ENCODE assay signal across 16 cellular contexts in the genomic region with DNA sequence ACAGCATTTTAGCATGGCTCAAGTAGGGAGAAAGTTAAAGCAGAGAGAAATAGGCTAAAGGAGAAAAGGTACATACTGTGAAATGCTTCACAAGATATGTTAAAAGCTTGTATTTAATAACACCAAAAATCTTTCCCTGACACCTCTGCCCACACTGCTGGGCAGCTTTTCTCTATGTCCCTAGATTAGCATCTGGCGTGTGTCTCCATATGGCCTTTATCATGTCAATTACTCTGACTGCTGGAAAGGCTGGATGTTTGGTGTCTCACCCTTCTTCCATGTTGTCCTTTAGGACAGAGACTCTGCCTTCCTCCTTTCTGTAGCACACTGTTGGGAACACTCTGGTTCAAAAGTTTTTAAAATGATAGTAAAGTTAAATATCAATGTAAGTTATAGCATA.
DNase-seq lines count a peak whose midpoint lies in the region; FAIRE-seq and TF ChIP-seq lines count a peak whose summit lies in the region.
"Had no signal": no experiment of that assay in that cellular context is flagged by ENCODE, and none has a peak within 500 bp of the region (broad histone marks: within the 10 kb centered on the region; RNA-seq: fewer than 3 reads in every experiment).

No MANE protein-coding gene starts in this region.

- peaks cover 2% of the 10 kb centered on the region; the same call in 1 of the 2 replicates for H3K36me3 ChIP-seq in BE2C
- peaks cover 6% of the 10 kb centered on the region for H3K36me3 ChIP-seq in astrocyte (ENCODE audit: insufficient read depth, low read length)
- H3K36me3 ChIP-seq in trophoblast cell (ENCODE audit: control insufficient read depth in 1 of 2, insufficient read depth in 2 of 2, low read length in 2 of 2), result no peaks in the 10 kb centered on the region
- H3K36me3 ChIP-seq in hepatocyte (replicated peaks; ENCODE audit: insufficient read depth, low read depth), result no peaks in the 10 kb centered on the region

- H2AFZ ChIP-seq in astrocyte (ENCODE audit: low read depth, low read length) (no peak overlapping the region), trophoblast cell (ENCODE audit: insufficient read depth, low read length, poor library complexity) (no peak overlapping the region), hepatocyte (no peak overlapping the region)
- H2AFZ ChIP-seq: GM23338 had no signal

- no peak overlapping the region for H3K14ac ChIP-seq in trophoblast cell (ENCODE audit: low read length)

- H3K4me2 ChIP-seq in astrocyte (ENCODE audit: low read length), result peak overlapping the region; percentile 9
- no peak overlapping the region for H3K4me2 ChIP-seq in trophoblast cell (ENCODE audit: low read length)
- H3K4me2 ChIP-seq in hepatocyte, result no peak overlapping the region
- H3K4me2 ChIP-seq: BLaER1 treated with 17β-estradiol and CSF1 and Interleukin-3, amounts not matched to agents 10 nM and 100 nM; GM23338 had no signal

- H3K9me3 ChIP-seq in BE2C, result no peaks in the 10 kb centered on the region
- no peaks in the 10 kb centered on the region for H3K9me3 ChIP-seq in astrocyte (ENCODE audit: insufficient read depth, low read depth, low read length)
- no peaks in the 10 kb centered on the region for H3K9me3 ChIP-seq in trophoblast cell (ENCODE audit: insufficient read depth, low read depth, low read length)
- H3K9me3 ChIP-seq in hepatocyte (ENCODE audit: low read depth), result no peaks in the 10 kb centered on the region

- TF ChIP-seq CTCF in BE2C (IDR thresholded peaks at IDR 0.05; ENCODE audit: low read depth, low read length) (no peak), astrocyte (IDR thresholded peaks at IDR 0.05; ENCODE audit: insufficient read depth, low read depth, low read length) (no peak), hepatocyte (IDR thresholded peaks at IDR 0.05; ENCODE audit: poor library complexity) (no peak)

- H4K91ac ChIP-seq in trophoblast cell (ENCODE audit: low read depth, low read length), result no peak overlapping the region

- H2BK12ac ChIP-seq in trophoblast cell (ENCODE audit: low read length), result no peak overlapping the region

- FAIRE-seq in astrocyte (lab: Jason Lieb, UNC), result no peak
- FAIRE-seq: G401.6, GM12891 had no signal

- no peak overlapping the region for H2BK120ac ChIP-seq in trophoblast cell (ENCODE audit: insufficient read depth, low read length, poor library complexity)

- H3K79me2 ChIP-seq in astrocyte (ENCODE audit: insufficient read depth, low read length), result no peaks in the 10 kb centered on the region
- H3K79me2 ChIP-seq in trophoblast cell (ENCODE audit: control insufficient read depth, insufficient read depth, low read length, poor library complexity), result no peaks in the 10 kb centered on the region
- H3K79me2 ChIP-seq in hepatocyte, result no peaks in the 10 kb centered on the region

- no peak overlapping the region for H3K4me3 Mint-ChIP-seq in astrocyte (ENCODE audit: unreplicated experiment)
- H3K4me3 Mint-ChIP-seq: CD4-positive, CD25-positive, alpha-beta regulatory T cell; GM23338; H9 had no signal

- WGBS in trophoblast cell (ENCODE audit: extremely low coverage, insufficient coverage, insufficient read length), result no CpG with 5 or more reads among the region's 1 CpG
- WGBS in hepatocyte (ENCODE audit: low lambda C conversion rate, missing lambda C conversion rate), result 67% methylated on average over 1 of the region's 1 CpG

- H3K4me3 ChIP-seq in BE2C (ENCODE audit: low read depth, low read length) (no peak overlapping the region), astrocyte (ENCODE audit: insufficient read depth, low read depth, low read length) (no peak overlapping the region), trophoblast cell (ENCODE audit: low read depth, low read length) (no peak overlapping the region), hepatocyte (no peak overlapping the region)
- H3K4me3 ChIP-seq: BLaER1 treated with 17β-estradiol and CSF1 and Interleukin-3, amounts not matched to agents 10 nM and 100 nM; GM23338 had no signal

- H3K4ac ChIP-seq in trophoblast cell (ENCODE audit: low read depth, low read length), result no peak overlapping the region

- no peaks in the 10 kb centered on the region for H3K9me2 ChIP-seq in hepatocyte (replicated peaks; ENCODE audit: insufficient read depth)

- H3K36me3 Mint-ChIP-seq in astrocyte (ENCODE audit: low read depth, unreplicated experiment), result peaks cover 6% of the 10 kb centered on the region

- H4K12ac ChIP-seq in trophoblast cell (ENCODE audit: low read depth, low read length), result no peak overlapping the region

- no peak overlapping the region for H2BK5ac ChIP-seq in trophoblast cell (ENCODE audit: low read depth, low read length, poor library complexity)

- no peak overlapping the region for H4K8ac ChIP-seq in trophoblast cell (ENCODE audit: low read depth, low read length)

- H3K9me3 Mint-ChIP-seq in astrocyte (ENCODE audit: unreplicated experiment), result no peaks in the 10 kb centered on the region
- H3K9me3 Mint-ChIP-seq: GM23338, H9 had no signal

- peaks cover 27% of the 10 kb centered on the region for H3K4me1 Mint-ChIP-seq in astrocyte (ENCODE audit: low read depth, unreplicated experiment)

- H3K18ac ChIP-seq in trophoblast cell (ENCODE audit: low read length), result no peak overlapping the region

- H3K27me3 ChIP-seq in BE2C (no peaks in the 10 kb centered on the region), astrocyte (ENCODE audit: insufficient read depth, low read length) (no peaks in the 10 kb centered on the region), trophoblast cell (ENCODE audit: insufficient read depth, low read length) (no peaks in the 10 kb centered on the region), hepatocyte (no peaks in the 10 kb centered on the region)
- H3K27me3 ChIP-seq: BLaER1 treated with 17β-estradiol and CSF1 and Interleukin-3, amounts not matched to agents 10 nM and 100 nM had no signal

- no peak overlapping the region for H3K27ac Mint-ChIP-seq in astrocyte (ENCODE audit: unreplicated experiment)
- H3K27ac Mint-ChIP-seq: CD4-positive, CD25-positive, alpha-beta regulatory T cell; GM23338; H9 had no signal

- H3K9ac ChIP-seq in astrocyte (ENCODE audit: low read length) (no peak overlapping the region), trophoblast cell (ENCODE audit: low read length) (no peak overlapping the region)
- H3K9ac ChIP-seq: BLaER1 treated with 17β-estradiol and CSF1 and Interleukin-3, amounts not matched to agents 10 nM and 100 nM had no signal

- no peaks in the 10 kb centered on the region for H3K27me3 Mint-ChIP-seq in astrocyte (ENCODE audit: low read depth, unreplicated experiment)
- H3K27me3 Mint-ChIP-seq: CD4-positive, CD25-positive, alpha-beta regulatory T cell had no signal

- no peak overlapping the region for H2AK5ac ChIP-seq in trophoblast cell (ENCODE audit: low read length)

- H3K23ac ChIP-seq in trophoblast cell (ENCODE audit: low read length), result no peak overlapping the region

- H3K4me1 ChIP-seq in BE2C (peaks cover 27% of the 10 kb centered on the region), astrocyte (ENCODE audit: insufficient read depth, low read length) (no peaks in the 10 kb centered on the region), trophoblast cell (ENCODE audit: control insufficient read depth in 1 of 2, insufficient read depth in 2 of 2, low read length in 2 of 2) (no peaks in the 10 kb centered on the region), hepatocyte (ENCODE audit: insufficient read depth) (no peaks in the 10 kb centered on the region)
- H3K4me1 ChIP-seq: BLaER1 treated with 17β-estradiol and CSF1 and Interleukin-3, amounts not matched to agents 10 nM and 100 nM had no signal

- H4K20me1 ChIP-seq in astrocyte (ENCODE audit: insufficient read depth, low read length) (no peaks in the 10 kb centered on the region), hepatocyte (ENCODE audit: insufficient read depth, poor library complexity, severe bottlenecking) (no peaks in the 10 kb centered on the region)
- H4K20me1 ChIP-seq: BLaER1 treated with 17β-estradiol and CSF1 and Interleukin-3, amounts not matched to agents 10 nM and 100 nM had no signal

- H3K27ac ChIP-seq in astrocyte (ENCODE audit: low read depth, low read length) (no peak overlapping the region), trophoblast cell (ENCODE audit: low read depth, low read length) (no peak overlapping the region), hepatocyte (no peak overlapping the region)
- H3K27ac ChIP-seq: BLaER1 treated with 17β-estradiol and CSF1 and Interleukin-3, amounts not matched to agents 10 nM and 100 nM had no signal

- no peaks in the 10 kb centered on the region for H3K79me1 ChIP-seq in trophoblast cell (ENCODE audit: low read length)

- peak; percentile 50 for DNase-seq in BE2C
- DNase-seq in NCI-H82 treated with DMSO at 0.1 percent for 48 hours (lab: John Stamatoyannopoulos, UW; ENCODE audit: unreplicated experiment), result peak; percentile 34
- no peak for DNase-seq in astrocyte (ENCODE audit: low read depth)
- peak; percentile 56 for DNase-seq in superior temporal gyrus (ENCODE audit: extremely low spot score)
- no peak for DNase-seq in trophoblast cell
- DNase-seq in hepatocyte (ENCODE audit: low spot score), result no peak
- no peak for DNase-seq in NOMO-1 treated with DMSO at 0.1 percent for 48 hours (lab: John Stamatoyannopoulos, UW; ENCODE audit: unreplicated experiment)
- DNase-seq: 8988T; AML-193; CD4-positive, CD25-positive, alpha-beta regulatory T cell; DMS79; H9 had no signal

Comparison
In these comparisons a context has a peak if more than half of its experiments do, and no peak if none do; other contexts are left out.
1. DNase-seq: peak in BE2C (single experiment), NCI-H82 treated with DMSO at 0.1 percent for 48 hours (single experiment) and superior temporal gyrus (single experiment); none in astrocyte (single experiment), trophoblast cell (0 of 2), hepatocyte (single experiment) and NOMO-1 treated with DMSO at 0.1 percent for 48 hours (single experiment).